1 cellular context compared by ENCODE assay signal in the genomic region with DNA sequence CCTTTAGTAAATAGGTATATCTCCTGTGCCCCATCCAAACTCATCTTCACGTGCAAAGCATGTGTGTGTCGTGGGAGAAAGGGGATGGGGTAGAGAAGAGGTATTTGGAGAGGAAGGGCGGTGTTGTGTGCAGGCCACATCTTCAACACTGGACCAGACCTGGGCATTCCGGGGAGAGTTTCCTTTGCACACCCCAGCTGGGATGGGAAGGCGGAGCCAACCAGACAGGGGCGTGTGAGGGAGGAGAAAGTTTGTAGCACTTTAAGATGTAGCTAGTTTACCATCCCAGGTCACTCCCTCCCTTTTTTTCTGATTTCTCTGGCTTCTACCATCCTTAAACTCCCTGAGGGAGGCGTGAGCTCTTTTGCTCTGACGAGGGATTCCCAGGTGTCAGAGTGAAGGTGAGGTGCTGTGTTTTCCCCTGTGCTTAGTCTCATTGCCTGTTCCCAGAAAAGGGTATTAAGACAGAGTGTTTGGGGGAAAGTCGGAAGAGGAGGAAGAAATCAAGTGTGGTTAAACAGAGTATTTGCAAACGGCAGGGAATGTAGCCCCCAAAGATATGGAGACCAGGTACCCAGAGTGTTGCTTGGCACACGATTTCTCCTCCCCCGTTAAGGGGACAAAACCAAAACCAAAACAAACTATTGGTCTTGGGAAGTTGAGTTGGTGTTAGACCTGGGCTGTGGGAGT.
TF ChIP-seq lines count a peak whose summit lies in the region.

No MANE protein-coding gene starts in this region.

TF ChIP-seq in IMR-90, 13 proteins besides CTCF, POLR2A, EP300 and RAD21:
- TF ChIP-seq, protein P1, sequence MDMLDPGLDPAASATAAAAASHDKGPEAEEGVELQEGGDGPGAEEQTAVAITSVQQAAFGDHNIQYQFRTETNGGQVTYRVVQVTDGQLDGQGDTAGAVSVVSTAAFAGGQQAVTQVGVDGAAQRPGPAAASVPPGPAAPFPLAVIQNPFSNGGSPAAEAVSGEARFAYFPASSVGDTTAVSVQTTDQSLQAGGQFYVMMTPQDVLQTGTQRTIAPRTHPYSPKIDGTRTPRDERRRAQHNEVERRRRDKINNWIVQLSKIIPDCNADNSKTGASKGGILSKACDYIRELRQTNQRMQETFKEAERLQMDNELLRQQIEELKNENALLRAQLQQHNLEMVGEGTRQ (IDR thresholded peaks at IDR 0.05; ENCODE audit: low read depth, low read length), result no peak
- no peak for TF ChIP-seq MAFK (IDR thresholded peaks at IDR 0.05; ENCODE audit: low read depth, low read length)
- TF ChIP-seq CEBPB (IDR thresholded peaks at IDR 0.05; ENCODE audit: low read depth, low read length), result no peak
- TF ChIP-seq FOS (IDR thresholded peaks at IDR 0.05; ENCODE audit: low read depth, low read length), result no peak
- TF ChIP-seq SMC3 (IDR thresholded peaks at IDR 0.05; ENCODE audit: low read depth, low read length), result no peak
- no peak for TF ChIP-seq CHD1 (IDR thresholded peaks at IDR 0.05; ENCODE audit: low read depth, low read length)
- TF ChIP-seq, protein P2, sequence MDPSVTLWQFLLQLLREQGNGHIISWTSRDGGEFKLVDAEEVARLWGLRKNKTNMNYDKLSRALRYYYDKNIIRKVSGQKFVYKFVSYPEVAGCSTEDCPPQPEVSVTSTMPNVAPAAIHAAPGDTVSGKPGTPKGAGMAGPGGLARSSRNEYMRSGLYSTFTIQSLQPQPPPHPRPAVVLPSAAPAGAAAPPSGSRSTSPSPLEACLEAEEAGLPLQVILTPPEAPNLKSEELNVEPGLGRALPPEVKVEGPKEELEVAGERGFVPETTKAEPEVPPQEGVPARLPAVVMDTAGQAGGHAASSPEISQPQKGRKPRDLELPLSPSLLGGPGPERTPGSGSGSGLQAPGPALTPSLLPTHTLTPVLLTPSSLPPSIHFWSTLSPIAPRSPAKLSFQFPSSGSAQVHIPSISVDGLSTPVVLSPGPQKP (IDR thresholded peaks at IDR 0.05; ENCODE audit: borderline replicate concordance, low read depth, low read length), result no peak
- no peak for TF ChIP-seq BHLHE40 (IDR thresholded peaks at IDR 0.05; ENCODE audit: low read depth, low read length)
- TF ChIP-seq MAZ (IDR thresholded peaks at IDR 0.05; ENCODE audit: borderline replicate concordance, low read depth, low read length), result no peak
